In genomic region chr19:41409288-41409687, GRCh38 we compare ENCODE assay signal across 10 cellular contexts. TPM values are rescaled to one million over a fixed set of nuclear protein-coding genes. Genes with fewer than 3 reads are reported as not detected.
DNase-seq lines count a peak whose midpoint lies in the region; ATAC-seq and TF ChIP-seq lines count a peak whose summit lies in the region.
"Had no signal": no experiment of that assay in that cellular context is flagged by ENCODE, and none has a peak within 500 bp of the region (broad histone marks: within the 10 kb centered on the region; RNA-seq: fewer than 3 reads in every experiment).

No MANE protein-coding gene starts in this region.

- no peaks in the 10 kb centered on the region for H3K27me3 Mint-ChIP-seq in natural killer cell treated with Interleukin-12 subunit alpha and Interleukin-12 subunit beta and Interleukin-15 and Interleukin-18, amount 100 ng/mL, for 72 hours
- H3K27me3 Mint-ChIP-seq: naive thymus-derived CD8-positive, alpha-beta T cell had no signal

- DNase-seq in EH (ENCODE audit: low read depth) (peak; percentile 48), NCI-H69 (lab: John Stamatoyannopoulos, UW) (peak; percentile 58), esophagus squamous epithelium (lab: John Stamatoyannopoulos, UW) (no peak), neuronal stem cell (ENCODE audit: low spot score) (no peak), hippocampal formation (lab: John Stamatoyannopoulos, UW) (no peak)
- DNase-seq in natural killer cell treated with Interleukin-12 subunit alpha and Interleukin-12 subunit beta and Interleukin-15 and Interleukin-18, amount 100 ng/mL, for 72 hours (ENCODE audit: low spot score), result no peak
- DNase-seq in activated CD4-positive, alpha-beta T cell treated with anti-CD3 and anti-CD28 coated beads, Interleukin-2, amount 50 U/mL, for 1 hour, result no peak
- DNase-seq: naive thymus-derived CD8-positive, alpha-beta T cell had no signal

- no peak overlapping the region for H3K4ac ChIP-seq in neuronal stem cell (ENCODE audit: low read length)

- H3K36me3 ChIP-seq in esophagus squamous epithelium (peaks cover 4 to 45% (median 15%) of the 10 kb centered on the region in 3 donors), neuronal stem cell (replicated peaks in 1 of 2; ENCODE audit: control insufficient read depth in 2 of 2, insufficient read depth in 2 of 2, low read length in 2 of 2) (peaks cover 17 to 18% of the 10 kb centered on the region in 2 donors)

- H2AK5ac ChIP-seq in neuronal stem cell (ENCODE audit: low read depth, low read length), result no peak overlapping the region

- H3K27ac Mint-ChIP-seq in natural killer cell treated with Interleukin-12 subunit alpha and Interleukin-12 subunit beta and Interleukin-15 and Interleukin-18, amount 100 ng/mL, for 72 hours, result peak overlapping the region; percentile 74 to 86

- no peak overlapping the region for H4K8ac ChIP-seq in neuronal stem cell (ENCODE audit: low read depth, low read length)

- H3K4me1 Mint-ChIP-seq in natural killer cell treated with Interleukin-12 subunit alpha and Interleukin-12 subunit beta and Interleukin-15 and Interleukin-18, amount 100 ng/mL, for 72 hours (ENCODE audit: low read depth in 2 of 2), result peaks cover 15 to 22% of the 10 kb centered on the region in 2 donors

- intact Hi-C loops in esophagus squamous epithelium (cut with DNase I), result no loop called here

- H3K27ac ChIP-seq in esophagus squamous epithelium (peak overlapping the region; percentile 18 to 81 (median 39)), neuronal stem cell (replicated peaks; ENCODE audit: low read length) (no peak overlapping the region)
- H3K27ac ChIP-seq: SK-N-MC had no signal

- no peak overlapping the region for H2AFZ ChIP-seq in neuronal stem cell (ENCODE audit: low read length)

- H2BK120ac ChIP-seq in neuronal stem cell (ENCODE audit: low read depth, low read length), result no peak overlapping the region

- H3K4me1 ChIP-seq in esophagus squamous epithelium, result peaks cover 31 to 82% (median 35%) of the 10 kb centered on the region in 3 donors
- peaks cover 8 to 9% of the 10 kb centered on the region in 2 donors for H3K4me1 ChIP-seq in neuronal stem cell (ENCODE audit: control insufficient read depth in 2 of 2, insufficient read depth in 1 of 2, low read depth in 1 of 2, low read length in 2 of 2)

- H3K36me3 Mint-ChIP-seq in natural killer cell treated with Interleukin-12 subunit alpha and Interleukin-12 subunit beta and Interleukin-15 and Interleukin-18, amount 100 ng/mL, for 72 hours, result peaks cover 4% of the 10 kb centered on the region

- H3K4me3 ChIP-seq in esophagus squamous epithelium, result no peak overlapping the region
- no peak overlapping the region for H3K4me3 ChIP-seq in neuronal stem cell (ENCODE audit: low read length in 2 of 2)
- H3K4me3 ChIP-seq: SK-N-MC had no signal

- no peak overlapping the region for H4K91ac ChIP-seq in neuronal stem cell (ENCODE audit: low read depth, low read length, poor library complexity)

- H3K79me1 ChIP-seq in neuronal stem cell (ENCODE audit: low read depth, low read length), result no peaks in the 10 kb centered on the region

- no peaks in the 10 kb centered on the region for H3K9me3 ChIP-seq in esophagus squamous epithelium
- H3K9me3 ChIP-seq in neuronal stem cell (replicated peaks in 1 of 2; ENCODE audit: control insufficient read depth in 2 of 2, insufficient read depth in 1 of 2, low read depth in 1 of 2, low read length in 2 of 2), result no peaks in the 10 kb centered on the region

- peak overlapping the region; percentile 33 for H3K4me3 Mint-ChIP-seq in natural killer cell treated with Interleukin-12 subunit alpha and Interleukin-12 subunit beta and Interleukin-15 and Interleukin-18, amount 100 ng/mL, for 72 hours
- H3K4me3 Mint-ChIP-seq: naive thymus-derived CD8-positive, alpha-beta T cell had no signal

- no peak overlapping the region for H3K18ac ChIP-seq in neuronal stem cell (ENCODE audit: low read length)

- H3K9me3 Mint-ChIP-seq in natural killer cell treated with Interleukin-12 subunit alpha and Interleukin-12 subunit beta and Interleukin-15 and Interleukin-18, amount 100 ng/mL, for 72 hours, result no peaks in the 10 kb centered on the region
- H3K9me3 Mint-ChIP-seq: naive thymus-derived CD8-positive, alpha-beta T cell had no signal

- WGBS in esophagus squamous epithelium, 2 donors, result 54 to 71% methylated on average over 4 of the region's 4 CpGs
- no CpG with 5 or more reads among the region's 4 CpGs for WGBS in neuronal stem cell (ENCODE audit: extremely low coverage in 2 of 2, insufficient read length in 2 of 2, insufficient replicate concordance in 1 of 2), 2 donors

- H2BK15ac ChIP-seq in neuronal stem cell (ENCODE audit: low read length), result no peak overlapping the region

- H3K9ac ChIP-seq in neuronal stem cell (ENCODE audit: low read depth, low read length, poor library complexity), result no peak overlapping the region

- H3K14ac ChIP-seq in neuronal stem cell (ENCODE audit: low read length), result no peak overlapping the region

- H3K23ac ChIP-seq in neuronal stem cell (ENCODE audit: low read depth, low read length, poor library complexity), result no peak overlapping the region

- H3K27me3 ChIP-seq in esophagus squamous epithelium, result no peaks in the 10 kb centered on the region
- H3K27me3 ChIP-seq in neuronal stem cell (ENCODE audit: control insufficient read depth in 3 of 3, insufficient read depth in 3 of 3, low read depth in 1 of 3, low read length in 3 of 3), result no peaks in the 10 kb centered on the region

- TF ChIP-seq CTCF in esophagus squamous epithelium (IDR thresholded peaks at IDR 0.05), result no peak

- no peak for TF ChIP-seq POLR2A in esophagus squamous epithelium (IDR thresholded peaks at IDR 0.05)

- ATAC-seq in natural killer cell treated with Interleukin-12 subunit alpha and Interleukin-12 subunit beta and Interleukin-15 and Interleukin-18, amount 100 ng/mL, for 72 hours, result peak in 1 of 2 donors; percentile 8
- no peak for ATAC-seq in GM19324 (IDR thresholded peaks at IDR 0.05; ENCODE audit: low FRiP score, unreplicated experiment)
- ATAC-seq: naive thymus-derived CD8-positive, alpha-beta T cell had no signal

- H3K4me2 ChIP-seq in neuronal stem cell (ENCODE audit: insufficient read depth, low read length, poor library complexity, severe bottlenecking), result no peak overlapping the region

- no peak overlapping the region for H2BK5ac ChIP-seq in neuronal stem cell (ENCODE audit: low read length)

- H2BK12ac ChIP-seq in neuronal stem cell (ENCODE audit: low read length), result no peak overlapping the region

RNA-seq across cellular contexts. Expression of gene BCKDHA, which starts 11.7 kb away (rescaled TPM):
- total RNA-seq in esophagus squamous epithelium, result 10 to 100 TPM; 55.1 to 87.2 (median 58.6) TPM
- 10 to 100 TPM; 10.9 to 13.7 TPM for total RNA-seq in natural killer cell treated with Interleukin-12 subunit alpha and Interleukin-12 subunit beta and Interleukin-15 and Interleukin-18, amount 100 ng/mL, for 72 hours
- polyA plus RNA-seq in neuronal stem cell (2013, experiment 1 of 2), result 26.5 TPM
- polyA plus RNA-seq in neuronal stem cell (2013, experiment 2 of 2), result 29.7 TPM

RNA-seq across cellular contexts. Expression of gene EXOSC5, which starts 12.1 kb away (rescaled TPM):
- total RNA-seq in esophagus squamous epithelium, result 10 to 100 TPM; 22.4 to 37.0 (median 28.6) TPM
- total RNA-seq in natural killer cell treated with Interleukin-12 subunit alpha and Interleukin-12 subunit beta and Interleukin-15 and Interleukin-18, amount 100 ng/mL, for 72 hours, result 10 to 100 TPM; 31.5 to 56.6 TPM
- 9.1 TPM for polyA plus RNA-seq in neuronal stem cell (2013, experiment 1 of 2)
- polyA plus RNA-seq in neuronal stem cell (2013, experiment 2 of 2), result 9.4 TPM

RNA-seq across cellular contexts. Expression of gene B3GNT8, which starts 17.9 kb away (rescaled TPM):
- total RNA-seq in esophagus squamous epithelium, result 10 to 100 TPM; 11.6 to 84.4 (median 35.3) TPM
- 1 to 10 TPM in 1 of 2 donors, under 1 TPM in 1; 0.78 to 3.0 TPM for total RNA-seq in natural killer cell treated with Interleukin-12 subunit alpha and Interleukin-12 subunit beta and Interleukin-15 and Interleukin-18, amount 100 ng/mL, for 72 hours
- 0.93 TPM for polyA plus RNA-seq in neuronal stem cell (2013, experiment 1 of 2)
- polyA plus RNA-seq in neuronal stem cell (2013, experiment 2 of 2), result 0.84 TPM

RNA-seq across cellular contexts. Expression of gene DMAC2, which starts 30.4 kb away (rescaled TPM):
- total RNA-seq in esophagus squamous epithelium, result 10 to 100 TPM; 25.1 to 41.4 (median 35.7) TPM
- 10 to 100 TPM; 58.3 to 58.7 TPM for total RNA-seq in natural killer cell treated with Interleukin-12 subunit alpha and Interleukin-12 subunit beta and Interleukin-15 and Interleukin-18, amount 100 ng/mL, for 72 hours
- polyA plus RNA-seq in neuronal stem cell (2013, experiment 1 of 2), result 86.3 TPM
- polyA plus RNA-seq in neuronal stem cell (2013, experiment 2 of 2), result 82.5 TPM

RNA-seq across cellular contexts. Expression of gene TMEM91, which starts 33.0 kb away (rescaled TPM):
- 10 to 100 TPM in 2 of 4 donors, 1 to 10 TPM in 2; 6.2 to 15.8 (median 9.3) TPM for total RNA-seq in esophagus squamous epithelium
- 1 to 10 TPM; 4.7 to 6.7 TPM for total RNA-seq in natural killer cell treated with Interleukin-12 subunit alpha and Interleukin-12 subunit beta and Interleukin-15 and Interleukin-18, amount 100 ng/mL, for 72 hours
- 8.6 TPM for polyA plus RNA-seq in neuronal stem cell (2013, experiment 1 of 2)
- polyA plus RNA-seq in neuronal stem cell (2013, experiment 2 of 2), result 8.3 TPM

Comparison
In these comparisons a context has a peak if more than half of its experiments do, and no peak if none do; other contexts are left out.
1. DNase-seq: peak in EH (single experiment) and NCI-H69 (single experiment); none in esophagus squamous epithelium (single experiment), natural killer cell treated with Interleukin-12 subunit alpha and Interleukin-12 subunit beta and Interleukin-15 and Interleukin-18, amount 100 ng/mL, for 72 hours (single experiment), neuronal stem cell (single experiment), activated CD4-positive, alpha-beta T cell treated with anti-CD3 and anti-CD28 coated beads, Interleukin-2, amount 50 U/mL, for 1 hour (single experiment) and hippocampal formation (0 of 2).